31 cellular contexts compared by ENCODE assay signal in genomic region chr2:119212139-119212800, GRCh38. TPM values are rescaled to one million over a fixed set of nuclear protein-coding genes. Genes with fewer than 3 reads are reported as not detected.
"Had no signal": no experiment of that assay in that cellular context is flagged by ENCODE, and none has a peak within 500 bp of the region (broad histone marks: within the 10 kb centered on the region; RNA-seq: fewer than 3 reads in every experiment).

No MANE protein-coding gene starts in this region.

- DNase-seq: activated CD4-positive, alpha-beta T cell treated with anti-CD3 and anti-CD28 coated beads, Interleukin-2, amount 10 ng/mL, durations not matched to agents 24 days and 14 days; activated CD4-positive, CD25-positive, alpha-beta regulatory T cell treated with anti-CD3 and anti-CD28 coated beads, Interleukin-2, amount 50 U/mL, for 72 hours; activated CD8-positive, alpha-beta T cell treated with anti-CD3 and anti-CD28 coated beads for 36 hours; activated gamma-delta T cell treated with Interleukin-2 at 50 U/mL for 16 hours; activated naive CD4-positive, alpha-beta T cell treated with anti-CD3 and anti-CD28 coated beads, Interleukin-2, amount 50 U/mL, for 16 hours; activated T-cell treated with anti-CD3 and anti-CD28 coated beads, Interleukin-2, amount 50 U/mL, for 4 hours; dorsolateral prefrontal cortex; effector memory CD8-positive, alpha-beta T cell; erythroblast; foreskin fibroblast; hippocampal formation; kidney; naive thymus-derived CD8-positive, alpha-beta T cell; retina; sigmoid colon; stimulated activated CD4-positive, alpha-beta T cell treated with anti-CD3 and anti-CD28 coated beads, Interleukin-15, amount 100 ng/mL, for 24 hours; stimulated activated CD4-positive, alpha-beta T cell treated with anti-CD3 and anti-CD28 coated beads, Interleukin-2, amount 100 ng/mL, for 24 hours; stimulated activated naive B cell treated with anti-CD40 and anti-IgM and Interleukin-4, amounts not matched to agents 10 μg/mL and 1 μg/mL and 100 μg/mL, for 72 hours; stomach; T-helper 2 cell; tibial artery; upper lobe of right lung had no signal

- H3K27me3 ChIP-seq: sigmoid colon, stomach, upper lobe of right lung had no signal

- H3K4me3 ChIP-seq: coronary artery, dorsolateral prefrontal cortex, prostate gland, sigmoid colon, smooth muscle cell, stomach, tibial artery, upper lobe of right lung had no signal

- H3K4me3 Mint-ChIP-seq: activated CD4-positive, alpha-beta T cell treated with anti-CD3 and anti-CD28 coated beads, Interleukin-2, amount 10 ng/mL, durations not matched to agents 24 days and 14 days; activated CD8-positive, alpha-beta T cell treated with anti-CD3 and anti-CD28 coated beads for 36 hours; activated T-cell treated with anti-CD3 and anti-CD28 coated beads, Interleukin-2, amount 50 U/mL, for 4 hours; activated T-helper 17 cell treated with anti-CD3 and anti-CD28 coated beads, Interleukin-2, amount 50 U/mL, for 72 hours; central memory CD8-positive, alpha-beta T cell; effector memory CD8-positive, alpha-beta T cell; mesothelial cell of epicardium; naive thymus-derived CD8-positive, alpha-beta T cell; stimulated activated naive B cell treated with anti-CD40 and anti-IgM and Interleukin-4, amounts not matched to agents 10 μg/mL and 1 μg/mL and 100 μg/mL, for 72 hours had no signal

- H3K4me1 Mint-ChIP-seq: activated CD4-positive, alpha-beta T cell treated with anti-CD3 and anti-CD28 coated beads, Interleukin-2, amount 10 ng/mL, durations not matched to agents 24 days and 14 days; activated T-helper 17 cell treated with anti-CD3 and anti-CD28 coated beads, Interleukin-2, amount 50 U/mL, for 72 hours; central memory CD8-positive, alpha-beta T cell; mesothelial cell of epicardium; naive thymus-derived CD8-positive, alpha-beta T cell; stimulated activated naive B cell treated with anti-CD40 and anti-IgM and Interleukin-4, amounts not matched to agents 10 μg/mL and 1 μg/mL and 100 μg/mL, for 72 hours had no signal

- H3K4me2 ChIP-seq: smooth muscle cell had no signal

- H3K36me3 ChIP-seq: prostate gland, sigmoid colon, stomach, tibial artery, upper lobe of right lung had no signal

- H3K27ac Mint-ChIP-seq: activated CD4-positive, alpha-beta T cell treated with anti-CD3 and anti-CD28 coated beads, Interleukin-2, amount 10 ng/mL, durations not matched to agents 24 days and 14 days; activated CD8-positive, alpha-beta T cell treated with anti-CD3 and anti-CD28 coated beads for 36 hours; activated T-helper 17 cell treated with anti-CD3 and anti-CD28 coated beads, Interleukin-2, amount 50 U/mL, for 72 hours; effector memory CD8-positive, alpha-beta T cell; mesothelial cell of epicardium; naive thymus-derived CD8-positive, alpha-beta T cell; stimulated activated naive B cell treated with anti-CD40 and anti-IgM and Interleukin-4, amounts not matched to agents 10 μg/mL and 1 μg/mL and 100 μg/mL, for 72 hours had no signal

- H3K36me3 Mint-ChIP-seq: mesothelial cell of epicardium; naive thymus-derived CD8-positive, alpha-beta T cell; stimulated activated naive B cell treated with anti-CD40 and anti-IgM and Interleukin-4, amounts not matched to agents 10 μg/mL and 1 μg/mL and 100 μg/mL, for 72 hours had no signal

- H3K4me1 ChIP-seq: prostate gland, sigmoid colon, stomach, tibial artery, upper lobe of right lung had no signal

- H3K27me3 Mint-ChIP-seq: activated CD4-positive, alpha-beta T cell treated with anti-CD3 and anti-CD28 coated beads, Interleukin-2, amount 10 ng/mL, durations not matched to agents 24 days and 14 days; activated CD8-positive, alpha-beta T cell treated with anti-CD3 and anti-CD28 coated beads for 36 hours had no signal

- FAIRE-seq: bronchial epithelial cell, kidney had no signal

- ATAC-seq: activated CD8-positive, alpha-beta T cell treated with anti-CD3 and anti-CD28 coated beads for 36 hours; activated T-cell treated with anti-CD3 and anti-CD28 coated beads, Interleukin-2, amount 50 U/mL, for 4 hours; activated T-helper 17 cell treated with anti-CD3 and anti-CD28 coated beads, Interleukin-2, amount 50 U/mL, for 72 hours; effector memory CD8-positive, alpha-beta T cell; left colon; naive thymus-derived CD8-positive, alpha-beta T cell; stimulated activated naive B cell treated with anti-CD40 and anti-IgM and Interleukin-4, amounts not matched to agents 10 μg/mL and 1 μg/mL and 100 μg/mL, for 72 hours; upper lobe of right lung had no signal

- H3K27ac ChIP-seq: coronary artery, dorsolateral prefrontal cortex, prostate gland, sigmoid colon, stomach, tibial artery, upper lobe of right lung had no signal

- H3K9me3 Mint-ChIP-seq: activated CD4-positive, alpha-beta T cell treated with anti-CD3 and anti-CD28 coated beads, Interleukin-2, amount 10 ng/mL, durations not matched to agents 24 days and 14 days; activated CD8-positive, alpha-beta T cell treated with anti-CD3 and anti-CD28 coated beads for 36 hours; activated T-cell treated with anti-CD3 and anti-CD28 coated beads, Interleukin-2, amount 50 U/mL, for 4 hours; activated T-helper 17 cell treated with anti-CD3 and anti-CD28 coated beads, Interleukin-2, amount 50 U/mL, for 72 hours; central memory CD8-positive, alpha-beta T cell; effector memory CD8-positive, alpha-beta T cell; mesothelial cell of epicardium; naive thymus-derived CD8-positive, alpha-beta T cell; stimulated activated naive B cell treated with anti-CD40 and anti-IgM and Interleukin-4, amounts not matched to agents 10 μg/mL and 1 μg/mL and 100 μg/mL, for 72 hours had no signal

- H3K9me3 ChIP-seq: prostate gland, sigmoid colon, stomach, tibial artery, upper lobe of right lung had no signal

RNA-seq across cellular contexts. Expression of gene STEAP3, which starts 11.4 kb away (rescaled TPM):
- total RNA-seq: naive thymus-derived CD8-positive, alpha-beta T cell had no signal

RNA-seq across cellular contexts. Expression of gene C1QL2, which starts 53.7 kb away (rescaled TPM):
- total RNA-seq: activated CD4-positive, alpha-beta T cell treated with anti-CD3 and anti-CD28 coated beads, Interleukin-2, amount 10 ng/mL, durations not matched to agents 24 days and 14 days; activated CD8-positive, alpha-beta T cell treated with anti-CD3 and anti-CD28 coated beads for 36 hours; activated T-cell treated with anti-CD3 and anti-CD28 coated beads, Interleukin-2, amount 50 U/mL, for 4 hours; activated T-helper 17 cell treated with anti-CD3 and anti-CD28 coated beads, Interleukin-2, amount 50 U/mL, for 72 hours; bronchial epithelial cell; kidney; left colon; mesothelial cell of epicardium; naive thymus-derived CD8-positive, alpha-beta T cell; omental fat pad; sigmoid colon; smooth muscle cell; stomach; upper lobe of right lung had no signal
- polyA plus RNA-seq: naive thymus-derived CD8-positive, alpha-beta T cell; sigmoid colon; smooth muscle cell; stomach had no signal
